28 cellular contexts compared by ENCODE assay signal in genomic region chr4:27624749-27625148, GRCh38.
"Had no signal": no experiment of that assay in that cellular context is flagged by ENCODE, and none has a peak within 500 bp of the region (broad histone marks: within the 10 kb centered on the region; RNA-seq: fewer than 3 reads in every experiment).

No MANE protein-coding gene starts in this region.

- H3K27ac ChIP-seq: ascending aorta, breast epithelium, cardiac muscle cell, colonic mucosa, epithelial cell of prostate, esophagus squamous epithelium, gastroesophageal sphincter, heart right ventricle, hepatocyte had no signal

- H3K4me3 ChIP-seq: ascending aorta, breast epithelium, cardiac muscle cell, colonic mucosa, esophagus squamous epithelium, gastroesophageal sphincter, heart right ventricle, hepatocyte had no signal

- H3K36me3 ChIP-seq: ascending aorta, breast epithelium, cardiac muscle cell, colonic mucosa, esophagus squamous epithelium, gastroesophageal sphincter, heart right ventricle had no signal

- DNase-seq: activated CD4-positive, alpha-beta memory T cell treated with anti-CD3 and anti-CD28 coated beads for 36 hours; activated CD4-positive, alpha-beta T cell treated with anti-CD3 and anti-CD28 coated beads for 36 hours; activated CD4-positive, alpha-beta T cell treated with anti-CD3 and anti-CD28 coated beads, Interleukin-2, amount 10 ng/mL, durations not matched to agents 24 days and 14 days; activated CD4-positive, CD25-positive, alpha-beta regulatory T cell; activated CD4-positive, CD25-positive, alpha-beta regulatory T cell treated with anti-CD3 and anti-CD28 coated beads, Interleukin-2, amount 50 U/mL, for 72 hours; activated CD8-positive, alpha-beta memory T cell treated with anti-CD3 and anti-CD28 coated beads, Interleukin-2, amount 10 ng/mL, durations not matched to agents 7 days and 5 days; activated CD8-positive, alpha-beta memory T cell treated with anti-CD3 and anti-CD28 coated beads, Interleukin-2, amount 50 U/mL, for 4 hours; activated CD8-positive, alpha-beta T cell treated with anti-CD3 and anti-CD28 coated beads, Interleukin-2, amount 10 ng/mL, durations not matched to agents 7 days and 5 days; activated effector memory CD4-positive, alpha-beta T cell treated with anti-CD3 and anti-CD28 coated beads, Interleukin-2, amount 50 U/mL, for 16 hours; activated naive CD4-positive, alpha-beta T cell treated with anti-CD3 and anti-CD28 coated beads for 36 hours; activated naive CD8-positive, alpha-beta T cell treated with anti-CD3 and anti-CD28 coated beads for 36 hours; activated naive CD8-positive, alpha-beta T cell treated with anti-CD3 and anti-CD28 coated beads, Interleukin-2, amount 50 U/mL, for 24 hours; activated T-cell treated with anti-CD3 and anti-CD28 coated beads, Interleukin-2, amount 50 U/mL, for 1 hour; activated T-cell treated with anti-CD3 and anti-CD28 coated beads, Interleukin-2, amount 50 U/mL, for 48 hours; central memory CD4-positive, alpha-beta T cell; cerebellar nuclear complex; colonic mucosa; effector CD8-positive, alpha-beta T cell; esophagus squamous epithelium; foreskin melanocyte; heart right ventricle; T1000 had no signal

- H3K4me1 ChIP-seq: ascending aorta, breast epithelium, colonic mucosa, esophagus squamous epithelium, gastroesophageal sphincter, heart right ventricle had no signal

- ATAC-seq: activated CD4-positive, alpha-beta T cell treated with anti-CD3 and anti-CD28 coated beads for 36 hours; activated CD8-positive, alpha-beta memory T cell treated with anti-CD3 and anti-CD28 coated beads, Interleukin-2, amount 10 ng/mL, durations not matched to agents 7 days and 5 days; activated CD8-positive, alpha-beta T cell treated with anti-CD3 and anti-CD28 coated beads, Interleukin-2, amount 10 ng/mL, durations not matched to agents 7 days and 5 days; activated naive CD8-positive, alpha-beta T cell treated with anti-CD3 and anti-CD28 coated beads, Interleukin-2, amount 50 U/mL, for 24 hours; gastroesophageal sphincter; heart right ventricle had no signal

- H3K27me3 ChIP-seq: ascending aorta, breast epithelium, cardiac muscle cell, colonic mucosa, esophagus squamous epithelium, gastroesophageal sphincter, heart right ventricle, hepatocyte had no signal

- H3K9me3 ChIP-seq: ascending aorta, breast epithelium, colonic mucosa, esophagus squamous epithelium, gastroesophageal sphincter, heart right ventricle had no signal
